ENCODE assay signal across 25 cellular contexts in the genomic region with DNA sequence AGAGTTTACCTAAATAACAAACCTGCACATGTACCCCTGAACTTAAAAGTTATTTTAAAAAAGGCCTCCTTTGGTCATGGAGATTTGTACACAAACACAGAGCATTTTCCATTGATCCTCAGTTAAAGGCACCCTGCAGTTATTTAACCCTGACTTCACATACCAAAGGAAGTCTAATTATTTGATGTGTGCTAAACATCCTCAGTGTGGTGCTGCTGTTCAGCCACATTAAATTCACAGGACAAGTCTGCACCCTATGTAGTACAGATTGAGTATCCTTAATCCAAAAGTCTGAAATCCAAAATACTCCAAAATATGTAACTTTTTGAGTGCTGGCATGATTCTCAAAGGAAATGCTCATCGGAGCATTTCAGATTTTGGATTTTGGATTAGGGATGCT. TPM values are rescaled to one million over a fixed set of nuclear protein-coding genes. Genes with fewer than 3 reads are reported as not detected.
DNase-seq lines count a peak whose midpoint lies in the region; ATAC-seq and TF ChIP-seq lines count a peak whose summit lies in the region.
"Had no signal": no experiment of that assay in that cellular context is flagged by ENCODE, and none has a peak within 500 bp of the region (broad histone marks: within the 10 kb centered on the region; RNA-seq: fewer than 3 reads in every experiment).

No MANE protein-coding gene starts in this region.

- H3K4me1 Mint-ChIP-seq in HFFc6 (ENCODE audit: low read depth), result peaks cover 89% of the 10 kb centered on the region

- H3K4me3 Mint-ChIP-seq in HFFc6, result no peak overlapping the region
- H3K4me3 Mint-ChIP-seq: naive B cell; T-helper 2 cell treated with Interferon-gamma antibody and Interleukin-4, amounts not matched to agents 5 μg/mL and 100 μg/mL, for 36 hours had no signal

- H3K27me3 Mint-ChIP-seq in HFFc6 (ENCODE audit: insufficient read depth), result no peaks in the 10 kb centered on the region
- H3K27me3 Mint-ChIP-seq: naive B cell had no signal

- TF ChIP-seq CTCF in HFFc6 (IDR thresholded peaks at IDR 0.05), result peak; percentile 33; the same call in 1 of the 2 replicates
- peak; percentile 12 for TF ChIP-seq CTCF in fibroblast of villous mesenchyme (IDR thresholded peaks at IDR 0.05; ENCODE audit: insufficient read depth, low read depth, low read length)

- ATAC-seq in SK-N-SH treated with all-trans-retinoic acid at 6 μM for 48 hours (peak; percentile 58; the same call in 2 of the 3 replicates), HG02642 (IDR thresholded peaks at IDR 0.05; ENCODE audit: poor library complexity, unreplicated experiment) (no peak), HG03378 (IDR thresholded peaks at IDR 0.05; ENCODE audit: unreplicated experiment) (no peak)
- ATAC-seq: left lung, upper lobe of right lung had no signal

- DNase-seq in EH (ENCODE audit: low read depth), result peak; percentile 35
- no peak for DNase-seq in HFFc6
- no peak for DNase-seq in fibroblast of villous mesenchyme (ENCODE audit: low read depth)
- DNase-seq in stimulated activated CD4-positive, alpha-beta T cell treated with anti-CD3 and anti-CD28 coated beads, Interleukin-15, amount 100 ng/mL, for 24 hours, result no peak
- no peak for DNase-seq in NCI-H1105 (lab: John Stamatoyannopoulos, UW)
- DNase-seq: ACHN; activated CD4-positive, alpha-beta T cell treated with anti-CD3 and anti-CD28 coated beads for 48 hours; activated naive CD4-positive, alpha-beta T cell treated with Interleukin-2 at 50 U/mL for 16 hours; activated T-cell treated with anti-CD3 and anti-CD28 coated beads, Interleukin-2, amount 50 U/mL, for 48 hours; anterior cingulate cortex; GOT3; left lung; mesendoderm; naive B cell; NCI-H1092; NCI-H187 treated with DMSO at 0.1 percent for 48 hours; NCI-H2227 treated with DMSO at 0.1 percent for 48 hours; stimulated activated CD4-positive, alpha-beta T cell treated with anti-CD3 and anti-CD28 coated beads, Interleukin-2, amount 100 ng/mL, for 24 hours; upper lobe of right lung had no signal

- H3K36me3 Mint-ChIP-seq in HFFc6 (ENCODE audit: low read depth), result peaks cover 14% of the 10 kb centered on the region

- no peak overlapping the region for H3K4me3 ChIP-seq in fibroblast of villous mesenchyme (ENCODE audit: low read depth, low read length)
- H3K4me3 ChIP-seq: BLaER1 treated with 17β-estradiol and CSF1 and Interleukin-3, amounts not matched to agents 10 nM and 100 nM; left lung; upper lobe of right lung had no signal

- H3K9me3 Mint-ChIP-seq in HFFc6, result peaks cover 5% of the 10 kb centered on the region; the same call in 1 of the 2 replicates
- H3K9me3 Mint-ChIP-seq: T-helper 2 cell treated with Interferon-gamma antibody and Interleukin-4, amounts not matched to agents 5 μg/mL and 100 μg/mL, for 36 hours had no signal

- H3K27ac Mint-ChIP-seq in HFFc6, result no peak overlapping the region; the same call in 1 of the 2 replicates
- H3K27ac Mint-ChIP-seq: naive B cell; T-helper 2 cell treated with Interferon-gamma antibody and Interleukin-4, amounts not matched to agents 5 μg/mL and 100 μg/mL, for 36 hours had no signal

TF ChIP-seq in SK-N-SH treated with all-trans-retinoic acid at 6 μM for 48 hours, 23 proteins besides CTCF, POLR2A, EP300 and RAD21:
- TF ChIP-seq PPARA (CRISPR knock-in tag; IDR thresholded peaks at IDR 0.05; ENCODE audit: borderline replicate concordance) (no peak), ZC3H10 (CRISPR knock-in tag; IDR thresholded peaks at IDR 0.05) (no peak), TOX (CRISPR knock-in tag; IDR thresholded peaks at IDR 0.05; ENCODE audit: borderline replicate concordance) (no peak), ZNF8 (CRISPR knock-in tag; IDR thresholded peaks at IDR 0.05) (no peak), ARNTL (CRISPR knock-in tag; IDR thresholded peaks at IDR 0.05; ENCODE audit: borderline replicate concordance, low read depth) (no peak), ESRRG (CRISPR knock-in tag; IDR thresholded peaks at IDR 0.05) (no peak), GLIS3 (CRISPR knock-in tag; IDR thresholded peaks at IDR 0.05) (no peak)
- TF ChIP-seq, protein P1, sequence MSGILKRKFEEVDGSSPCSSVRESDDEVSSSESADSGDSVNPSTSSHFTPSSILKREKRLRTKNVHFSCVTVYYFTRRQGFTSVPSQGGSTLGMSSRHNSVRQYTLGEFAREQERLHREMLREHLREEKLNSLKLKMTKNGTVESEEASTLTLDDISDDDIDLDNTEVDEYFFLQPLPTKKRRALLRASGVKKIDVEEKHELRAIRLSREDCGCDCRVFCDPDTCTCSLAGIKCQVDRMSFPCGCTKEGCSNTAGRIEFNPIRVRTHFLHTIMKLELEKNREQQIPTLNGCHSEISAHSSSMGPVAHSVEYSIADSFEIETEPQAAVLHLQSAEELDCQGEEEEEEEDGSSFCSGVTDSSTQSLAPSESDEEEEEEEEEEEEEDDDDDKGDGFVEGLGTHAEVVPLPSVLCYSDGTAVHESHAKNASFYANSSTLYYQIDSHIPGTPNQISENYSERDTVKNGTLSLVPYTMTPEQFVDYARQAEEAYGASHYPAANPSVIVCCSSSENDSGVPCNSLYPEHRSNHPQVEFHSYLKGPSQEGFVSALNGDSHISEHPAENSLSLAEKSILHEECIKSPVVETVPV (CRISPR knock-in tag; IDR thresholded peaks at IDR 0.05), result no peak
- TF ChIP-seq, protein P2, sequence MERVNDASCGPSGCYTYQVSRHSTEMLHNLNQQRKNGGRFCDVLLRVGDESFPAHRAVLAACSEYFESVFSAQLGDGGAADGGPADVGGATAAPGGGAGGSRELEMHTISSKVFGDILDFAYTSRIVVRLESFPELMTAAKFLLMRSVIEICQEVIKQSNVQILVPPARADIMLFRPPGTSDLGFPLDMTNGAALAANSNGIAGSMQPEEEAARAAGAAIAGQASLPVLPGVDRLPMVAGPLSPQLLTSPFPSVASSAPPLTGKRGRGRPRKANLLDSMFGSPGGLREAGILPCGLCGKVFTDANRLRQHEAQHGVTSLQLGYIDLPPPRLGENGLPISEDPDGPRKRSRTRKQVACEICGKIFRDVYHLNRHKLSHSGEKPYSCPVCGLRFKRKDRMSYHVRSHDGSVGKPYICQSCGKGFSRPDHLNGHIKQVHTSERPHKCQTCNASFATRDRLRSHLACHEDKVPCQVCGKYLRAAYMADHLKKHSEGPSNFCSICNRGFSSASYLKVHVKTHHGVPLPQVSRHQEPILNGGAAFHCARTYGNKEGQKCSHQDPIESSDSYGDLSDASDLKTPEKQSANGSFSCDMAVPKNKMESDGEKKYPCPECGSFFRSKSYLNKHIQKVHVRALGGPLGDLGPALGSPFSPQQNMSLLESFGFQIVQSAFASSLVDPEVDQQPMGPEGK (CRISPR knock-in tag; IDR thresholded peaks at IDR 0.05; ENCODE audit: borderline replicate concordance), result no peak
- TF ChIP-seq, protein P3, sequence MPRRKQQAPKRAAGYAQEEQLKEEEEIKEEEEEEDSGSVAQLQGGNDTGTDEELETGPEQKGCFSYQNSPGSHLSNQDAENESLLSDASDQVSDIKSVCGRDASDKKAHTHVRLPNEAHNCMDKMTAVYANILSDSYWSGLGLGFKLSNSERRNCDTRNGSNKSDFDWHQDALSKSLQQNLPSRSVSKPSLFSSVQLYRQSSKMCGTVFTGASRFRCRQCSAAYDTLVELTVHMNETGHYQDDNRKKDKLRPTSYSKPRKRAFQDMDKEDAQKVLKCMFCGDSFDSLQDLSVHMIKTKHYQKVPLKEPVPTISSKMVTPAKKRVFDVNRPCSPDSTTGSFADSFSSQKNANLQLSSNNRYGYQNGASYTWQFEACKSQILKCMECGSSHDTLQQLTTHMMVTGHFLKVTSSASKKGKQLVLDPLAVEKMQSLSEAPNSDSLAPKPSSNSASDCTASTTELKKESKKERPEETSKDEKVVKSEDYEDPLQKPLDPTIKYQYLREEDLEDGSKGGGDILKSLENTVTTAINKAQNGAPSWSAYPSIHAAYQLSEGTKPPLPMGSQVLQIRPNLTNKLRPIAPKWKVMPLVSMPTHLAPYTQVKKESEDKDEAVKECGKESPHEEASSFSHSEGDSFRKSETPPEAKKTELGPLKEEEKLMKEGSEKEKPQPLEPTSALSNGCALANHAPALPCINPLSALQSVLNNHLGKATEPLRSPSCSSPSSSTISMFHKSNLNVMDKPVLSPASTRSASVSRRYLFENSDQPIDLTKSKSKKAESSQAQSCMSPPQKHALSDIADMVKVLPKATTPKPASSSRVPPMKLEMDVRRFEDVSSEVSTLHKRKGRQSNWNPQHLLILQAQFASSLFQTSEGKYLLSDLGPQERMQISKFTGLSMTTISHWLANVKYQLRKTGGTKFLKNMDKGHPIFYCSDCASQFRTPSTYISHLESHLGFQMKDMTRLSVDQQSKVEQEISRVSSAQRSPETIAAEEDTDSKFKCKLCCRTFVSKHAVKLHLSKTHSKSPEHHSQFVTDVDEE (CRISPR knock-in tag; IDR thresholded peaks at IDR 0.05), result no peak
TF ChIP-seq in SK-N-SH treated with all-trans-retinoic acid at 6 μM for 48 hours: peak in this region for 0.

RNA-seq across cellular contexts. Expression of a gene that starts 21.4 kb away (rescaled TPM):
- total RNA-seq in HFFc6 (2021; fragmentation: NEBNext Ultra II Directional; extraction: Animal tissue kit (Norgen Biotek cat#: 25700)), result 10 to 100 TPM; 16.3 to 35.5 (median 20.2) TPM
- total RNA-seq in fibroblast of villous mesenchyme, result 0.86 and 0.97 TPM in 2 replicates
- total RNA-seq: pulmonary artery endothelial cell had no signal
